8 cellular contexts compared by ENCODE assay signal in the genomic region with DNA sequence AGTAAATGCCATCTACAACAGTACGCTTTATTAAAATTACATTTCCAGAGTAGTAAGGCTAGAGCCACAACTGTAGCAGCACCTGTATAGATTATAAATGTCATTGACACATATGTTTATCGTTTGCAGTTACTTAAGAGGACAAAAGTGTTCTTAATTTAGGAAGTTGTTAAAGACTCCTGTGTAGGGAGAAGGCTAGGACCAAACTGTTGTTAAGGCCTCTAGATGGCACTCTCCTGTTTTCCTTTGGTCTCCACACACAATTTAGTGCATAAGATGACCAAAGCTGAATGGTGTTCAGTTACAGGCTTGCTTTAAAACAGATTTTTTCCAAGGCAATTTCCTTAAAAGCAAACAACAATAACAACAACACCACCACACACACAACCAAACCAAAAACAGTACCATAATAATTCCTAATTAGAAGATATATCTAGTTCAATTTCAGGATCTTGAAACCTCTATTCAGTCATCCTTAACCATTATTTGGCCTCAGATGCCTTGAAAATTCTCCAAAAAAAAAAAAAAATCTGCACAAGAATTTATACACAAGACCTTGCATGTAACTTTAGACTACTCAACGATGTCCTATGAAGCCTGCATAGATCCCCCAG. TPM values are rescaled to one million over a fixed set of nuclear protein-coding genes. Genes with fewer than 3 reads are reported as not detected.
DNase-seq lines count a peak whose midpoint lies in the region; ATAC-seq and TF ChIP-seq lines count a peak whose summit lies in the region.

No MANE protein-coding gene starts in this region.

- no peak overlapping the region for H2AK5ac ChIP-seq in trophoblast cell (ENCODE audit: low read length)

- no peak overlapping the region for H3K4me3 ChIP-seq in CD8-positive, alpha-beta T cell (ENCODE audit: low read depth, low read length)
- no peak overlapping the region for H3K4me3 ChIP-seq in trophoblast cell (ENCODE audit: low read depth, low read length)

- H4K12ac ChIP-seq in trophoblast cell (ENCODE audit: low read depth, low read length) = no peak overlapping the region

- no peak overlapping the region for H4K8ac ChIP-seq in trophoblast cell (ENCODE audit: low read depth, low read length)

- H3K27me3 ChIP-seq in CD8-positive, alpha-beta T cell (ENCODE audit: insufficient read depth, low read length) = no peaks in the 10 kb centered on the region
- H3K27me3 ChIP-seq in trophoblast cell (ENCODE audit: insufficient read depth, low read length) = no peaks in the 10 kb centered on the region

- no peak overlapping the region for H3K4ac ChIP-seq in trophoblast cell (ENCODE audit: low read depth, low read length)

- no peaks in the 10 kb centered on the region for H3K9me3 Mint-ChIP-seq in CD8-positive, alpha-beta T cell
- H3K9me3 Mint-ChIP-seq in activated B cell treated with CpG ODN at 0.5 μM for 24 hours = no peaks in the 10 kb centered on the region

- H3K4me1 Mint-ChIP-seq in CD8-positive, alpha-beta T cell (ENCODE audit: low read depth) = peaks cover 5% of the 10 kb centered on the region
- H3K4me1 Mint-ChIP-seq in activated B cell treated with CpG ODN at 0.5 μM for 24 hours = peaks cover 9% of the 10 kb centered on the region

- intact Hi-C loops in CD8-positive, alpha-beta T cell (cut with DNase I, micrococcal nuclease) = loop anchor here (1.0 to 5.0 kb wide), 4 partner anchors 52 to 346 kb away; a partner anchor contains a TSS
- intact Hi-C loops in activated B cell treated with CpG ODN at 0.5 μM for 24 hours (cut with micrococcal nuclease) = loop anchor here (1.0 to 2.0 kb wide), 4 partner anchors 47 to 346 kb away; a partner anchor contains a TSS
- intact Hi-C loops in posterior vena cava (cut with DNase I) = loop anchor here in 1 of 2 donors (5.0 kb wide), 1 partner anchor 227 kb away; no protein-coding TSS in a partner anchor

- no peak overlapping the region for H3K9ac ChIP-seq in trophoblast cell (ENCODE audit: low read length)

- ATAC-seq in CD8-positive, alpha-beta T cell = peak; percentile 75
- ATAC-seq in activated B cell treated with CpG ODN at 0.5 μM for 24 hours (ENCODE audit: low read depth) (peak; percentile 72), GM19463 (IDR thresholded peaks at IDR 0.05; ENCODE audit: unreplicated experiment) (no peak)

- POLR2A ChIA-PET in CD8-positive, alpha-beta T cell (lab: Charles Lee) = interaction anchor here (0.6 to 1.5 kb wide), 4 partner anchors 44 to 219 kb away, joined by 3 to 4 read pairs (median 3); a partner anchor contains a TSS
- POLR2A ChIA-PET in activated B cell treated with CpG ODN at 0.5 μM for 24 hours (lab: Charles Lee) = interaction anchor here (0.7 to 2.2 kb wide), 4 partner anchors 218 to 265 kb away, joined by 3 to 11 read pairs (median 6); a partner anchor contains a TSS

- H2BK12ac ChIP-seq in trophoblast cell (ENCODE audit: low read length) = no peak overlapping the region

- H2BK5ac ChIP-seq in trophoblast cell (ENCODE audit: low read depth, low read length, poor library complexity) = no peak overlapping the region

- no peak overlapping the region for H3K4me2 ChIP-seq in trophoblast cell (ENCODE audit: low read length)

- DNase-seq in CD8-positive, alpha-beta T cell = peak in 2 of 7 experiments; percentile 15 to 21
- DNase-seq in GM20000 (ENCODE audit: low spot score) = peak; percentile 63
- peak; percentile 65 for DNase-seq in NCI-H2196 (lab: John Stamatoyannopoulos, UW; ENCODE audit: unreplicated experiment)
- DNase-seq in activated B cell treated with CpG ODN at 0.5 μM for 24 hours = no peak
- peak; percentile 78 for DNase-seq in globus pallidus (ENCODE audit: low spot score)
- peak; percentile 35 to 69 for DNase-seq in trophoblast cell
- no peak for DNase-seq in posterior vena cava (ENCODE audit: low spot score)

- no peak overlapping the region for H2AFZ ChIP-seq in trophoblast cell (ENCODE audit: insufficient read depth, low read length, poor library complexity)

- no peak overlapping the region for H3K14ac ChIP-seq in trophoblast cell (ENCODE audit: low read length)

- H3K79me1 ChIP-seq in trophoblast cell (ENCODE audit: low read length) = no peaks in the 10 kb centered on the region

- CTCF ChIA-PET in CD8-positive, alpha-beta T cell (lab: Charles Lee) = interaction anchor here (0.7 to 8.3 kb wide), 28 partner anchors 10 to 347 kb away, joined by 3 to 104 read pairs (median 4); a partner anchor contains a TSS
- CTCF ChIA-PET in activated B cell treated with CpG ODN at 0.5 μM for 24 hours (lab: Charles Lee) = interaction anchor here (0.6 to 6.1 kb wide), 16 partner anchors 10 to 347 kb away, joined by 3 to 71 read pairs (median 5); a partner anchor contains a TSS

- H4K91ac ChIP-seq in trophoblast cell (ENCODE audit: low read depth, low read length) = no peak overlapping the region

- no peaks in the 10 kb centered on the region for H3K79me2 ChIP-seq in trophoblast cell (ENCODE audit: control insufficient read depth, insufficient read depth, low read length, poor library complexity)

- no CpG with 5 or more reads among the region's 3 CpGs for WGBS in trophoblast cell (ENCODE audit: extremely low coverage, insufficient coverage, insufficient read length)

- no peak overlapping the region for H2BK120ac ChIP-seq in trophoblast cell (ENCODE audit: insufficient read depth, low read length, poor library complexity)

- no peak overlapping the region for H3K18ac ChIP-seq in trophoblast cell (ENCODE audit: low read length)

- peaks cover 29% of the 10 kb centered on the region for H3K36me3 Mint-ChIP-seq in CD8-positive, alpha-beta T cell
- H3K36me3 Mint-ChIP-seq in activated B cell treated with CpG ODN at 0.5 μM for 24 hours (ENCODE audit: low read depth) = peaks cover 40% of the 10 kb centered on the region

- no peak overlapping the region for H3K27ac Mint-ChIP-seq in CD8-positive, alpha-beta T cell
- H3K27ac Mint-ChIP-seq in activated B cell treated with CpG ODN at 0.5 μM for 24 hours = no peak overlapping the region

- peak; percentile 71 for TF ChIP-seq CTCF in CD8-positive, alpha-beta T cell (IDR thresholded peaks at IDR 0.05)
- TF ChIP-seq CTCF in GM20000 (IDR thresholded peaks at IDR 0.05; ENCODE audit: extremely low read depth, missing control alignments) (peak; percentile 60), activated B cell treated with CpG ODN at 0.5 μM for 24 hours (IDR thresholded peaks at IDR 0.05) (no peak)

- no peak overlapping the region for H3K4me3 Mint-ChIP-seq in CD8-positive, alpha-beta T cell
- no peak overlapping the region for H3K4me3 Mint-ChIP-seq in activated B cell treated with CpG ODN at 0.5 μM for 24 hours

- no peak overlapping the region for H3K27ac ChIP-seq in CD8-positive, alpha-beta T cell (ENCODE audit: low read depth, low read length)
- no peak overlapping the region for H3K27ac ChIP-seq in trophoblast cell (ENCODE audit: low read depth, low read length)

- peaks cover 11% of the 10 kb centered on the region for H3K36me3 ChIP-seq in CD8-positive, alpha-beta T cell (ENCODE audit: insufficient read depth, low read length)
- H3K36me3 ChIP-seq in trophoblast cell (ENCODE audit: control insufficient read depth in 1 of 2, insufficient read depth in 2 of 2, low read length in 2 of 2) = peaks cover 0 to 6% of the 10 kb centered on the region in 2 experiments

- H3K23ac ChIP-seq in trophoblast cell (ENCODE audit: low read length) = no peak overlapping the region

- no peaks in the 10 kb centered on the region for H3K27me3 Mint-ChIP-seq in CD8-positive, alpha-beta T cell (ENCODE audit: low read depth)
- no peaks in the 10 kb centered on the region for H3K27me3 Mint-ChIP-seq in activated B cell treated with CpG ODN at 0.5 μM for 24 hours

- H3K4me1 ChIP-seq in CD8-positive, alpha-beta T cell (ENCODE audit: insufficient read depth, low read length) = no peaks in the 10 kb centered on the region
- peaks cover 10 to 14% of the 10 kb centered on the region in 2 experiments for H3K4me1 ChIP-seq in trophoblast cell (ENCODE audit: control insufficient read depth in 1 of 2, insufficient read depth in 2 of 2, low read length in 2 of 2)

- no peaks in the 10 kb centered on the region for H3K9me3 ChIP-seq in CD8-positive, alpha-beta T cell (ENCODE audit: low read length)
- H3K9me3 ChIP-seq in trophoblast cell (ENCODE audit: insufficient read depth, low read depth, low read length) = no peaks in the 10 kb centered on the region

RNA-seq across cellular contexts. Expression of a gene that starts 42.5 kb away (rescaled TPM):
- 1 to 10 TPM in 1 of 2 experiments, under 1 TPM in 1; 0.92 to 1.6 TPM for total RNA-seq in CD8-positive, alpha-beta T cell
- total RNA-seq in activated B cell treated with CpG ODN at 0.5 μM for 24 hours (0.31 TPM in 1 of 2 replicates, not detected in the other), posterior vena cava (under 1 TPM in 1 of 2 donors, not detected in 1; 0.79 TPM)
- polyA plus RNA-seq in trophoblast cell (2013) = 2.0 and 2.3 TPM in 2 replicates

RNA-seq across cellular contexts. Expression of a gene that starts 50.2 kb away (rescaled TPM):
- total RNA-seq in CD8-positive, alpha-beta T cell = not detected
- total RNA-seq in activated B cell treated with CpG ODN at 0.5 μM for 24 hours (not detected in 2 replicates), posterior vena cava (not detected)
- 3.6 and 4.9 TPM in 2 replicates for polyA plus RNA-seq in trophoblast cell (2013)

RNA-seq across cellular contexts. Expression of a gene that starts 56.8 kb away (rescaled TPM):
- total RNA-seq in CD8-positive, alpha-beta T cell = not detected
- total RNA-seq in activated B cell treated with CpG ODN at 0.5 μM for 24 hours (not detected in 2 replicates), posterior vena cava (1 to 10 TPM in 1 of 2 donors, not detected in 1; 2.0 TPM)
- 0.07 and 0.11 TPM in 2 replicates for polyA plus RNA-seq in trophoblast cell (2013)

Comparison
In these comparisons a context has a peak if more than half of its experiments do, and no peak if none do; other contexts are left out.
1. DNase-seq: peak in GM20000 (single experiment), NCI-H2196 (single experiment), globus pallidus (single experiment) and trophoblast cell (2 of 2); none in activated B cell treated with CpG ODN at 0.5 μM for 24 hours (single experiment) and posterior vena cava (single experiment).